In genomic region chr16:58854392-58854791, GRCh38 we compare ENCODE assay signal across 10 cellular contexts.
A peak's percentile ranks its signal among the peaks of the same experiment; 100 is the strongest.
DNase-seq lines count a peak whose midpoint lies in the region; ATAC-seq and TF ChIP-seq lines count a peak whose summit lies in the region.
"Had no signal": no experiment of that assay in that cellular context is flagged by ENCODE, and none has a peak within 500 bp of the region (broad histone marks: within the 10 kb centered on the region; RNA-seq: fewer than 3 reads in every experiment).

No MANE protein-coding gene starts in this region.

- no peak overlapping the region for H3K4me3 ChIP-seq in A673 (ENCODE audit: low read depth, low read length, poor library complexity, severe bottlenecking)
- H3K4me3 ChIP-seq: PC-9 had no signal

- peaks cover 40% of the 10 kb centered on the region for H3K27me3 ChIP-seq in A673 (replicated peaks; ENCODE audit: insufficient read depth, low read depth, low read length, poor library complexity)

- peak overlapping the region; percentile 12 to 37 for H3K27ac Mint-ChIP-seq in natural killer cell

- CTCF ChIA-PET in A673 (lab: Charles Lee), result no interaction called here

- H3K4me1 Mint-ChIP-seq in natural killer cell, result peaks cover 18 to 21% of the 10 kb centered on the region in 2 donors

- H3K27me3 Mint-ChIP-seq in natural killer cell (ENCODE audit: low read depth in 2 of 2), result peaks cover 0 to 2% of the 10 kb centered on the region in 2 donors

- peak overlapping the region; percentile 21 for H3K4me3 Mint-ChIP-seq in natural killer cell

- no TSS peak for BruUV-seq in A673 (replicated peaks; lab: Mats Ljungman, UMichigan)

- POLR2A ChIA-PET in A673 (lab: Charles Lee; ENCODE audit: low non-redundant PET), result no interaction called here

- DNase-seq in natural killer cell (no peak), left colon (no peak), A673 (ENCODE audit: low spot score) (no peak), omental fat pad (ENCODE audit: low spot score) (no peak)
- DNase-seq: NCI-H187 treated with DMSO at 0.1 percent for 48 hours, PC-9, retina had no signal

- H3K4me1 ChIP-seq in A673 (ENCODE audit: insufficient read depth, low read length, poor library complexity, severe bottlenecking), result no peaks in the 10 kb centered on the region

- H3K36me3 Mint-ChIP-seq in natural killer cell, result no peaks in the 10 kb centered on the region

- intact Hi-C loops in natural killer cell (cut with micrococcal nuclease) (no loop called here), left colon (cut with DNase I, micrococcal nuclease) (no loop called here), A673 (cut with micrococcal nuclease; ENCODE audit: unreplicated experiment) (no loop called here)

- no peak overlapping the region for H3K27ac ChIP-seq in A673 (ENCODE audit: low read depth, low read length, poor library complexity, severe bottlenecking)
- H3K27ac ChIP-seq: PC-9 had no signal

- peak; percentile 77 for ATAC-seq in GM18870 (IDR thresholded peaks at IDR 0.05; ENCODE audit: unreplicated experiment)
- peak; percentile 80 for ATAC-seq in GM21619 (IDR thresholded peaks at IDR 0.05; ENCODE audit: unreplicated experiment)
- peak; percentile 76 for ATAC-seq in HG03135 (IDR thresholded peaks at IDR 0.05; ENCODE audit: unreplicated experiment)
- ATAC-seq in natural killer cell, result peak; percentile 67 to 91 (median 87)
- ATAC-seq in left colon, result no peak
- ATAC-seq in omental fat pad (ENCODE audit: low FRiP score), result no peak

- peaks cover 0 to 2% of the 10 kb centered on the region in 2 donors for H3K9me3 Mint-ChIP-seq in natural killer cell

- H3K9me3 ChIP-seq in A673 (ENCODE audit: low read depth, low read length, poor library complexity, severe bottlenecking), result no peaks in the 10 kb centered on the region

- TF ChIP-seq CTCF in natural killer cell (IDR thresholded peaks at IDR 0.05), result no peak
- TF ChIP-seq CTCF in A673 (conservative IDR thresholded peaks at IDR 0.05; ENCODE audit: low read depth, low read length), result no peak
- TF ChIP-seq CTCF in omental fat pad (IDR thresholded peaks at IDR 0.05), result no peak

- H3K36me3 ChIP-seq in A673 (ENCODE audit: insufficient read depth, low read length, poor library complexity, severe bottlenecking), result no peaks in the 10 kb centered on the region

Comparison
In these comparisons a context has a peak if more than half of its experiments do, and no peak if none do; other contexts are left out.
1. ATAC-seq: peak in GM18870 (single experiment), GM21619 (single experiment), HG03135 (single experiment) and natural killer cell (3 of 3); none in left colon (single experiment) and omental fat pad (single experiment).